In genomic region chr2:64626963-64627760, GRCh38 we compare ENCODE assay signal across 10 cellular contexts. TPM values are rescaled to one million over a fixed set of nuclear protein-coding genes. Genes with fewer than 3 reads are reported as not detected.
DNase-seq lines count a peak whose midpoint lies in the region; ATAC-seq and TF ChIP-seq lines count a peak whose summit lies in the region.
"Had no signal": no experiment of that assay in that cellular context is flagged by ENCODE, and none has a peak within 500 bp of the region (broad histone marks: within the 10 kb centered on the region; RNA-seq: fewer than 3 reads in every experiment).

No MANE protein-coding gene starts in this region.

- no peaks in the 10 kb centered on the region for H3K27me3 Mint-ChIP-seq in CD8-positive, alpha-beta T cell (ENCODE audit: low read depth)

- H3K36me3 ChIP-seq in A673 (ENCODE audit: insufficient read depth, low read length, poor library complexity, severe bottlenecking) (no peaks in the 10 kb centered on the region), WERI-Rb-1 (peaks cover 6% of the 10 kb centered on the region; the same call in 1 of the 2 replicates)
- no peaks in the 10 kb centered on the region for H3K36me3 ChIP-seq in CD8-positive, alpha-beta T cell (ENCODE audit: insufficient read depth, low read length)

- no peak for ATAC-seq in CD8-positive, alpha-beta T cell

- H3K9me3 ChIP-seq in A673 (ENCODE audit: low read depth, low read length, poor library complexity, severe bottlenecking), result no peaks in the 10 kb centered on the region
- no peaks in the 10 kb centered on the region for H3K9me3 ChIP-seq in WERI-Rb-1 (ENCODE audit: severe bottlenecking)
- H3K9me3 ChIP-seq in CD8-positive, alpha-beta T cell (ENCODE audit: low read length), result no peaks in the 10 kb centered on the region
- H3K9me3 ChIP-seq: BLaER1 treated with 17β-estradiol and CSF1 and Interleukin-3, amounts not matched to agents 10 nM and 100 nM had no signal

- TF ChIP-seq CTCF in A673 (conservative IDR thresholded peaks at IDR 0.05; ENCODE audit: low read depth, low read length) (no peak), WERI-Rb-1 (IDR thresholded peaks at IDR 0.05; ENCODE audit: low read depth, low read length) (peak; percentile 26; the same call in 1 of the 2 replicates)
- TF ChIP-seq CTCF in CD8-positive, alpha-beta T cell (IDR thresholded peaks at IDR 0.05), result no peak

- H3K27ac ChIP-seq in A673 (ENCODE audit: low read depth, low read length, poor library complexity, severe bottlenecking) (no peak overlapping the region), WERI-Rb-1 (peak overlapping the region; percentile 92)
- no peak overlapping the region for H3K27ac ChIP-seq in CD8-positive, alpha-beta T cell (ENCODE audit: low read depth, low read length)
- H3K27ac ChIP-seq: BLaER1 treated with 17β-estradiol and CSF1 and Interleukin-3, amounts not matched to agents 10 nM and 100 nM had no signal

- H3K27ac Mint-ChIP-seq in CD8-positive, alpha-beta T cell, result no peak overlapping the region

- no peaks in the 10 kb centered on the region for H3K4me1 ChIP-seq in A673 (ENCODE audit: insufficient read depth, low read length, poor library complexity, severe bottlenecking)
- no peaks in the 10 kb centered on the region for H3K4me1 ChIP-seq in CD8-positive, alpha-beta T cell (ENCODE audit: insufficient read depth, low read length)

- no peak overlapping the region for H3K4me3 Mint-ChIP-seq in CD8-positive, alpha-beta T cell

- DNase-seq in A673 (ENCODE audit: low spot score) (peak; percentile 21), NCI-H1092 treated with DMSO at 0.1 percent for 48 hours (lab: John Stamatoyannopoulos, UW) (peak; percentile 73), WERI-Rb-1 (peak; percentile 95), midbrain (lab: John Stamatoyannopoulos, UW) (peak; percentile 69), posterior vena cava (ENCODE audit: low spot score) (no peak), GM19240 (ENCODE audit: insufficient read length, low spot score) (no peak), NCI-H226 (no peak)
- no peak for DNase-seq in CD8-positive, alpha-beta T cell
- DNase-seq: activated effector memory CD4-positive, alpha-beta T cell treated with Interleukin-2 at 50 U/mL for 16 hours had no signal

- POLR2A ChIA-PET in A673 (lab: Charles Lee; ENCODE audit: low non-redundant PET), result interaction anchor here (0.6 kb wide), 1 partner anchor 77 kb away, joined by 3 read pairs; no protein-coding TSS in a partner anchor
- POLR2A ChIA-PET in CD8-positive, alpha-beta T cell (lab: Charles Lee), result interaction anchor here (1.0 to 2.1 kb wide), 3 partner anchors 10 to 25 kb away, joined by 3 to 7 read pairs (median 3); no protein-coding TSS in a partner anchor

- intact Hi-C loops in A673 (cut with micrococcal nuclease; ENCODE audit: unreplicated experiment), result no loop called here
- intact Hi-C loops in posterior vena cava (cut with DNase I), result loop anchor here in 1 of 2 donors (10.0 kb wide), 1 partner anchor 228 kb away; no protein-coding TSS in a partner anchor
- intact Hi-C loops in CD8-positive, alpha-beta T cell (cut with DNase I, micrococcal nuclease), result no loop called here

- no TSS peak for BruUV-seq in A673 (replicated peaks; lab: Mats Ljungman, UMichigan)

- H3K27me3 ChIP-seq in A673 (replicated peaks; ENCODE audit: insufficient read depth, low read depth, low read length, poor library complexity) (no peaks in the 10 kb centered on the region), WERI-Rb-1 (ENCODE audit: insufficient read depth, low read depth, severe bottlenecking) (no peaks in the 10 kb centered on the region)
- no peaks in the 10 kb centered on the region for H3K27me3 ChIP-seq in CD8-positive, alpha-beta T cell (ENCODE audit: insufficient read depth, low read length)
- H3K27me3 ChIP-seq: BLaER1 treated with 17β-estradiol and CSF1 and Interleukin-3, amounts not matched to agents 10 nM and 100 nM had no signal

- CTCF ChIA-PET in A673 (lab: Charles Lee), result no interaction called here
- CTCF ChIA-PET in CD8-positive, alpha-beta T cell (lab: Charles Lee), result interaction anchor here (1.0 to 1.8 kb wide), 5 partner anchors 10 to 40 kb away, joined by 3 to 6 read pairs (median 4); no protein-coding TSS in a partner anchor

- no peaks in the 10 kb centered on the region for H3K9me3 Mint-ChIP-seq in CD8-positive, alpha-beta T cell

- H3K4me3 ChIP-seq in A673 (ENCODE audit: low read depth, low read length, poor library complexity, severe bottlenecking), result no peak overlapping the region
- H3K4me3 ChIP-seq in WERI-Rb-1 (ENCODE audit: low read depth, low read length), result no peak overlapping the region
- no peak overlapping the region for H3K4me3 ChIP-seq in CD8-positive, alpha-beta T cell (ENCODE audit: low read depth, low read length)
- H3K4me3 ChIP-seq: BLaER1 treated with 17β-estradiol and CSF1 and Interleukin-3, amounts not matched to agents 10 nM and 100 nM had no signal

- H3K4me1 Mint-ChIP-seq in CD8-positive, alpha-beta T cell (ENCODE audit: low read depth), result peaks cover 7% of the 10 kb centered on the region

- H3K36me3 Mint-ChIP-seq in CD8-positive, alpha-beta T cell, result peaks cover 21% of the 10 kb centered on the region

RNA-seq across cellular contexts. Expression of gene SERTAD2, which starts 26.6 kb away (rescaled TPM):
- total RNA-seq in A673 (2021) (20.8 and 22.2 TPM in 2 replicates), posterior vena cava (10 to 100 TPM; 17.3 to 21.8 TPM)
- 10 to 100 TPM; 47.5 to 48.8 TPM for total RNA-seq in CD8-positive, alpha-beta T cell

Comparison
In these comparisons a context has a peak if more than half of its experiments do, and no peak if none do; other contexts are left out.
1. DNase-seq: peak in A673 (single experiment), NCI-H1092 treated with DMSO at 0.1 percent for 48 hours (single experiment), WERI-Rb-1 (single experiment) and midbrain (single experiment); none in posterior vena cava (single experiment), GM19240 (single experiment), CD8-positive, alpha-beta T cell (0 of 7) and NCI-H226 (single experiment).